ENCODE assay signal across 36 cellular contexts in genomic region chr13:81106348-81106747, GRCh38.
"Had no signal": no experiment of that assay in that cellular context is flagged by ENCODE, and none has a peak within 500 bp of the region (broad histone marks: within the 10 kb centered on the region; RNA-seq: fewer than 3 reads in every experiment).

No MANE protein-coding gene starts in this region.

- H3K9me3 Mint-ChIP-seq: brain; stimulated activated memory B cell treated with anti-CD40 and anti-IgM and Interleukin-4, amounts not matched to agents 10 μg/mL and 1 μg/mL and 100 μg/mL, for 72 hours; stimulated activated naive CD8-positive, alpha-beta T cell treated with anti-CD3 and anti-CD28 coated beads, Interleukin-15, amount 100 ng/mL, for 72 hours had no signal

- H3K36me3 ChIP-seq: ascending aorta, cardiac muscle cell, gastrocnemius medialis, left lung, lower lobe of right lung, ovary, prostate gland, upper lobe of left lung, vagina had no signal

- H3K36me3 Mint-ChIP-seq: activated naive CD8-positive, alpha-beta T cell treated with anti-CD3 and anti-CD28 coated beads, Interleukin-2, amount 10 ng/mL, durations not matched to agents 7 days and 5 days; brain; immature natural killer cell; naive B cell; stimulated activated memory B cell treated with anti-CD40 and anti-IgM and Interleukin-4, amounts not matched to agents 10 μg/mL and 1 μg/mL and 100 μg/mL, for 72 hours had no signal

- ATAC-seq: gastrocnemius medialis; left lung; lower lobe of right lung; sciatic nerve; stimulated activated memory B cell treated with anti-CD40 and anti-IgM and Interleukin-4, amounts not matched to agents 10 μg/mL and 1 μg/mL and 100 μg/mL, for 72 hours; stimulated activated naive CD8-positive, alpha-beta T cell treated with anti-CD3 and anti-CD28 coated beads, Interleukin-15, amount 100 ng/mL, for 72 hours had no signal

- H3K27ac Mint-ChIP-seq: activated naive CD4-positive, alpha-beta T cell treated with anti-CD3 and anti-CD28 coated beads for 36 hours; activated naive CD8-positive, alpha-beta T cell treated with anti-CD3 and anti-CD28 coated beads, Interleukin-2, amount 10 ng/mL, durations not matched to agents 7 days and 5 days; brain; immature natural killer cell; naive B cell; nephron progenitor cell; stimulated activated memory B cell treated with anti-CD40 and anti-IgM and Interleukin-4, amounts not matched to agents 10 μg/mL and 1 μg/mL and 100 μg/mL, for 72 hours; stimulated activated naive CD8-positive, alpha-beta T cell treated with anti-CD3 and anti-CD28 coated beads, Interleukin-15, amount 100 ng/mL, for 72 hours had no signal

- H3K27ac ChIP-seq: ascending aorta, cardiac muscle cell, coronary artery, dorsolateral prefrontal cortex, gastrocnemius medialis, left lung, lower lobe of right lung, ovary, prostate gland, skin epidermis, upper lobe of left lung, vagina, VCaP had no signal

- H3K27me3 ChIP-seq: ascending aorta, cardiac muscle cell, dorsolateral prefrontal cortex, gastrocnemius medialis, left lung, ovary, upper lobe of left lung, vagina had no signal

- H3K27me3 Mint-ChIP-seq: activated naive CD8-positive, alpha-beta T cell treated with anti-CD3 and anti-CD28 coated beads, Interleukin-2, amount 10 ng/mL, durations not matched to agents 7 days and 5 days; naive B cell; stimulated activated memory B cell treated with anti-CD40 and anti-IgM and Interleukin-4, amounts not matched to agents 10 μg/mL and 1 μg/mL and 100 μg/mL, for 72 hours; stimulated activated naive CD8-positive, alpha-beta T cell treated with anti-CD3 and anti-CD28 coated beads, Interleukin-15, amount 100 ng/mL, for 72 hours had no signal

- H3K4me3 Mint-ChIP-seq: activated naive CD4-positive, alpha-beta T cell treated with anti-CD3 and anti-CD28 coated beads for 36 hours; activated naive CD8-positive, alpha-beta T cell treated with anti-CD3 and anti-CD28 coated beads, Interleukin-2, amount 10 ng/mL, durations not matched to agents 7 days and 5 days; brain; immature natural killer cell; naive B cell; nephron progenitor cell; stimulated activated memory B cell treated with anti-CD40 and anti-IgM and Interleukin-4, amounts not matched to agents 10 μg/mL and 1 μg/mL and 100 μg/mL, for 72 hours; stimulated activated naive CD8-positive, alpha-beta T cell treated with anti-CD3 and anti-CD28 coated beads, Interleukin-15, amount 100 ng/mL, for 72 hours had no signal

- DNase-seq: activated CD4-positive, alpha-beta T cell treated with anti-CD3 and anti-CD28 coated beads for 4 hours; activated CD4-positive, alpha-beta T cell treated with anti-CD3 and anti-CD28 coated beads, Interleukin-2, amount 50 U/mL, for 4 hours; activated CD8-positive, alpha-beta memory T cell treated with anti-CD3 and anti-CD28 coated beads for 24 hours; activated effector memory CD4-positive, alpha-beta T cell treated with Interleukin-2 at 50 U/mL for 16 hours; activated naive CD4-positive, alpha-beta T cell treated with anti-CD3 and anti-CD28 coated beads for 36 hours; activated naive CD8-positive, alpha-beta T cell treated with anti-CD3 and anti-CD28 coated beads, Interleukin-2, amount 10 ng/mL, durations not matched to agents 7 days and 5 days; cerebellar nuclear complex; dorsolateral prefrontal cortex; effector memory CD4-positive, alpha-beta T cell; erythroblast; gastrocnemius medialis; glutamatergic neuron; hippocampal formation; immature natural killer cell; left lung; lower lobe of right lung; naive B cell; nephron progenitor cell; ovary; retina; stimulated activated CD4-positive, alpha-beta T cell treated with anti-CD3 and anti-CD28 coated beads, Interleukin-1b, Interleukin-23, amount 100 ng/mL, for 48 hours; stimulated activated CD4-positive, alpha-beta T cell treated with anti-CD3 and anti-CD28 coated beads, Interleukin-4, amount 100 ng/mL, for 4 hours; stimulated activated CD8-positive, alpha-beta memory T cell treated with anti-CD3 and anti-CD28 coated beads, Interleukin-4, amount 100 ng/mL, for 48 hours; stimulated activated naive CD8-positive, alpha-beta T cell treated with anti-CD3 and anti-CD28 coated beads, Interleukin-15, amount 100 ng/mL, for 72 hours; substantia nigra had no signal

- H3K4me3 ChIP-seq: ascending aorta, cardiac muscle cell, coronary artery, dorsolateral prefrontal cortex, gastrocnemius medialis, left lung, lower lobe of right lung, ovary, prostate gland, skin epidermis, upper lobe of left lung, vagina had no signal

- H3K9me3 ChIP-seq: ascending aorta, gastrocnemius medialis, left lung, lower lobe of right lung, ovary, prostate gland, upper lobe of left lung, vagina had no signal

- H3K4me1 Mint-ChIP-seq: activated naive CD8-positive, alpha-beta T cell treated with anti-CD3 and anti-CD28 coated beads, Interleukin-2, amount 10 ng/mL, durations not matched to agents 7 days and 5 days; brain; immature natural killer cell; naive B cell; stimulated activated memory B cell treated with anti-CD40 and anti-IgM and Interleukin-4, amounts not matched to agents 10 μg/mL and 1 μg/mL and 100 μg/mL, for 72 hours; stimulated activated naive CD8-positive, alpha-beta T cell treated with anti-CD3 and anti-CD28 coated beads, Interleukin-15, amount 100 ng/mL, for 72 hours had no signal

- H3K4me1 ChIP-seq: ascending aorta, gastrocnemius medialis, left lung, lower lobe of right lung, prostate gland, upper lobe of left lung, vagina had no signal
